15 cellular contexts compared by ENCODE assay signal in genomic region chr7:14233026-14233897, GRCh38.
DNase-seq lines count a peak whose midpoint lies in the region; ATAC-seq lines count a peak whose summit lies in the region.
"Had no signal": no experiment of that assay in that cellular context is flagged by ENCODE, and none has a peak within 500 bp of the region (broad histone marks: within the 10 kb centered on the region; RNA-seq: fewer than 3 reads in every experiment).

No MANE protein-coding gene starts in this region.

- no peaks in the 10 kb centered on the region for H3K36me3 Mint-ChIP-seq in activated CD4-positive, alpha-beta memory T cell treated with anti-CD3 and anti-CD28 coated beads for 36 hours
- H3K36me3 Mint-ChIP-seq: stimulated activated naive B cell treated with anti-CD40 and anti-IgM and Interleukin-4, amounts not matched to agents 10 μg/mL and 1 μg/mL and 100 μg/mL, for 72 hours had no signal

- no peak overlapping the region for H3K4me3 Mint-ChIP-seq in activated CD4-positive, alpha-beta memory T cell treated with anti-CD3 and anti-CD28 coated beads for 36 hours
- H3K4me3 Mint-ChIP-seq: activated CD4-positive, alpha-beta T cell treated with anti-CD3 and anti-CD28 coated beads for 36 hours; stimulated activated naive B cell treated with anti-CD40 and anti-IgM and Interleukin-4, amounts not matched to agents 10 μg/mL and 1 μg/mL and 100 μg/mL, for 72 hours had no signal

- H3K4me1 Mint-ChIP-seq in activated CD4-positive, alpha-beta memory T cell treated with anti-CD3 and anti-CD28 coated beads for 36 hours (ENCODE audit: low read depth) = no peaks in the 10 kb centered on the region
- H3K4me1 Mint-ChIP-seq: activated CD4-positive, alpha-beta T cell treated with anti-CD3 and anti-CD28 coated beads for 36 hours; stimulated activated naive B cell treated with anti-CD40 and anti-IgM and Interleukin-4, amounts not matched to agents 10 μg/mL and 1 μg/mL and 100 μg/mL, for 72 hours had no signal

- intact Hi-C loops in activated CD4-positive, alpha-beta memory T cell treated with anti-CD3 and anti-CD28 coated beads for 36 hours (cut with micrococcal nuclease) = no loop called here

- in situ Hi-C loops in Caki2 (cut with HindIII; ENCODE audit: low pct_unique_long_range_greater_than_20kb, low sequenced_read_pairs) = no loop called here

- POLR2A ChIA-PET in activated CD4-positive, alpha-beta memory T cell treated with anti-CD3 and anti-CD28 coated beads for 36 hours (lab: Charles Lee) = no interaction called here

- CTCF ChIA-PET in activated CD4-positive, alpha-beta memory T cell treated with anti-CD3 and anti-CD28 coated beads for 36 hours (lab: Charles Lee) = no interaction called here

- H3K27me3 Mint-ChIP-seq in activated CD4-positive, alpha-beta memory T cell treated with anti-CD3 and anti-CD28 coated beads for 36 hours = no peaks in the 10 kb centered on the region
- H3K27me3 Mint-ChIP-seq: activated CD4-positive, alpha-beta T cell treated with anti-CD3 and anti-CD28 coated beads for 36 hours; stimulated activated naive B cell treated with anti-CD40 and anti-IgM and Interleukin-4, amounts not matched to agents 10 μg/mL and 1 μg/mL and 100 μg/mL, for 72 hours had no signal

- H3K27ac Mint-ChIP-seq in activated CD4-positive, alpha-beta memory T cell treated with anti-CD3 and anti-CD28 coated beads for 36 hours = no peak overlapping the region
- H3K27ac Mint-ChIP-seq: activated CD4-positive, alpha-beta T cell treated with anti-CD3 and anti-CD28 coated beads for 36 hours; stimulated activated naive B cell treated with anti-CD40 and anti-IgM and Interleukin-4, amounts not matched to agents 10 μg/mL and 1 μg/mL and 100 μg/mL, for 72 hours had no signal

- ATAC-seq in HG03196 (IDR thresholded peaks at IDR 0.05; ENCODE audit: unreplicated experiment) (no peak), HG02884 (IDR thresholded peaks at IDR 0.05; ENCODE audit: unreplicated experiment) (no peak)
- ATAC-seq: activated CD4-positive, alpha-beta T cell treated with anti-CD3 and anti-CD28 coated beads for 36 hours; gastrocnemius medialis; left lung; stimulated activated naive B cell treated with anti-CD40 and anti-IgM and Interleukin-4, amounts not matched to agents 10 μg/mL and 1 μg/mL and 100 μg/mL, for 72 hours had no signal

- H3K9me3 Mint-ChIP-seq in activated CD4-positive, alpha-beta memory T cell treated with anti-CD3 and anti-CD28 coated beads for 36 hours = no peaks in the 10 kb centered on the region
- H3K9me3 Mint-ChIP-seq: stimulated activated naive B cell treated with anti-CD40 and anti-IgM and Interleukin-4, amounts not matched to agents 10 μg/mL and 1 μg/mL and 100 μg/mL, for 72 hours had no signal

- DNase-seq in Caki2 (ENCODE audit: low read depth) = peak; percentile 10
- DNase-seq in M059J (ENCODE audit: low read depth) = peak; percentile 23
- DNase-seq in astrocyte of the hippocampus (ENCODE audit: low read depth, low spot score) = peak; percentile 21
- peak; percentile 56 for DNase-seq in kidney tubule cell (ENCODE audit: low spot score)
- no peak for DNase-seq in activated CD4-positive, alpha-beta memory T cell treated with anti-CD3 and anti-CD28 coated beads for 36 hours
- no peak for DNase-seq in OCI-M1 (lab: John Stamatoyannopoulos, UW)
- DNase-seq: activated CD4-positive, alpha-beta T cell treated with anti-CD3 and anti-CD28 coated beads for 36 hours; activated gamma-delta T cell treated with Interleukin-2 at 50 U/mL for 16 hours; gastrocnemius medialis; left lung; ovary; stimulated activated naive B cell treated with anti-CD40 and anti-IgM and Interleukin-4, amounts not matched to agents 10 μg/mL and 1 μg/mL and 100 μg/mL, for 72 hours; SW 1271 had no signal

Comparison
In these comparisons a context has a peak if more than half of its experiments do, and no peak if none do; other contexts are left out.
1. DNase-seq: peak in Caki2 (single experiment), M059J (single experiment), astrocyte of the hippocampus (single experiment) and kidney tubule cell (single experiment); none in activated CD4-positive, alpha-beta memory T cell treated with anti-CD3 and anti-CD28 coated beads for 36 hours (single experiment) and OCI-M1 (single experiment).